In the genomic region with DNA sequence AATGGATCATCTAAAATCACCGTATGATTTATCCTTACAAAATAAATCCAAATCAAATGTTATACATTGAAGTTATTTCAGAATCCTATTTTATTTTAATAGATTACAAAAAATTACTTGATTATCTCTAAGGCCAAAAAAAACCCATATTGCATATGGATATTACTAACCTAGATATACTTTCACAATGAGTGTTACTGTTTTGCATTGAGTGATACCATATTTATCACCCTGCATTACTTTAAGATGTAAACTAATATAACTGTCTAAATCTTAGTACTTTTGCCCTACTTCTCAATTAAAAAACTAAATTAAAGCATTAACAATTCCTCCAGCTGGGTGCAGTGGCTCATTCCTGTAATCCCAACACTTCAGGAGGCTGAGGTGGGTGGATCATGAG, we compare ENCODE assay signal across 28 cellular contexts. TPM values are rescaled to one million over a fixed set of nuclear protein-coding genes. Genes with fewer than 3 reads are reported as not detected.
"Had no signal": no experiment of that assay in that cellular context is flagged by ENCODE, and none has a peak within 500 bp of the region (broad histone marks: within the 10 kb centered on the region; RNA-seq: fewer than 3 reads in every experiment).

No MANE protein-coding gene starts in this region.

- H3K27me3 ChIP-seq: colonic mucosa, esophagus squamous epithelium, gastrocnemius medialis, heart right ventricle, left lung had no signal

- H3K4me3 ChIP-seq: colonic mucosa, esophagus squamous epithelium, gastrocnemius medialis, heart right ventricle, left lung, lower lobe of right lung, mucosa of descending colon had no signal

- H3K9me3 ChIP-seq: colonic mucosa, esophagus squamous epithelium, gastrocnemius medialis, heart right ventricle, left lung, lower lobe of right lung, mucosa of descending colon had no signal

- H3K27me3 Mint-ChIP-seq: dendritic cell treated with granulocyte-macrophage colony-stimulating factor and Interleukin-4, amounts not matched to agents 40 ng/mL and 50 ng/mL, for 4 days; effector memory CD8-positive, alpha-beta T cell; naive B cell had no signal

- DNase-seq: colonic mucosa; cortex of kidney; effector CD8-positive, alpha-beta T cell; effector memory CD8-positive, alpha-beta T cell; endodermal cell; erythroblast; esophagus squamous epithelium; foreskin fibroblast; foreskin melanocyte; gastrocnemius medialis; glutamatergic neuron; head of caudate nucleus; heart right ventricle; hippocampal formation; left cardiac atrium; left lung; left ventricle myocardium superior; lower lobe of right lung; mesenchymal stem cell; mucosa of descending colon; naive B cell had no signal

- H3K9me3 Mint-ChIP-seq: dendritic cell treated with granulocyte-macrophage colony-stimulating factor and Interleukin-4, amounts not matched to agents 40 ng/mL and 50 ng/mL, for 4 days; effector memory CD8-positive, alpha-beta T cell; endodermal cell; mesothelial cell of epicardium; naive B cell had no signal

- H3K4me3 Mint-ChIP-seq: dendritic cell treated with granulocyte-macrophage colony-stimulating factor and Interleukin-4, amounts not matched to agents 40 ng/mL and 50 ng/mL, for 4 days; effector memory CD8-positive, alpha-beta T cell; endodermal cell; mesothelial cell of epicardium; naive B cell had no signal

- H3K27ac ChIP-seq: colonic mucosa, epithelial cell of prostate, esophagus squamous epithelium, gastrocnemius medialis, heart right ventricle, left lung, lower lobe of right lung had no signal

- ATAC-seq: effector memory CD8-positive, alpha-beta T cell; esophagus mucosa; gastrocnemius medialis; heart right ventricle; left cardiac atrium; left lung; left ventricle myocardium superior; lower lobe of right lung; mucosa of descending colon had no signal

- H3K4me1 Mint-ChIP-seq: endodermal cell, mesothelial cell of epicardium, naive B cell had no signal

- H3K27ac Mint-ChIP-seq: dendritic cell treated with granulocyte-macrophage colony-stimulating factor and Interleukin-4, amounts not matched to agents 40 ng/mL and 50 ng/mL, for 4 days; effector memory CD8-positive, alpha-beta T cell; endodermal cell; mesothelial cell of epicardium had no signal

- H3K4me1 ChIP-seq: colonic mucosa, esophagus squamous epithelium, gastrocnemius medialis, heart right ventricle, left lung, lower lobe of right lung had no signal

RNA-seq across cellular contexts. Expression of a gene that starts 49.9 kb away (rescaled TPM):
- total RNA-seq: glomerular endothelial cell, kidney epithelial cell, lung microvascular endothelial cell had no signal
